In the genomic region with DNA sequence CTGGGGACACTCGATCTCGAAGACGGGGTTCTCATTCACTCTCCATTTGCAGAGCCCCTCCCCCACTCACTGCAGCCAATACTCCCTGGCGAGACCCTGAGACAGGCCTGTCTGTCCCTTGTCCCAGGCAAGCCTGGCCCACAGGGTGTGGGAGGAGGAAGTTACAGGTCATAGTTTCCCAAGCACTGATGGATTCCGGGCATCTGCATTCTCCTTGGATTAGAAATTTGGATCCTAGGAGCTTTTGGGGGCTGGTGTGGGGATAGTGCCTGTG, we compare ENCODE assay signal across 28 cellular contexts. TPM values are rescaled to one million over a fixed set of nuclear protein-coding genes. Genes with fewer than 3 reads are reported as not detected.
"Had no signal": no experiment of that assay in that cellular context is flagged by ENCODE, and none has a peak within 500 bp of the region (broad histone marks: within the 10 kb centered on the region; RNA-seq: fewer than 3 reads in every experiment).

No MANE protein-coding gene starts in this region.

- DNase-seq: activated B cell treated with CpG ODN at 0.5 μM for 24 hours; activated CD4-positive, alpha-beta memory T cell treated with anti-CD3 and anti-CD28 coated beads, Interleukin-2, amount 10 ng/mL, durations not matched to agents 7 days and 5 days; activated CD4-positive, alpha-beta T cell treated with anti-CD3 and anti-CD28 coated beads for 36 hours; activated CD4-positive, alpha-beta T cell treated with anti-CD3 and anti-CD28 coated beads, Interleukin-2, amount 50 U/mL, for 1 hour; activated gamma-delta T cell; activated naive CD4-positive, alpha-beta T cell treated with anti-CD3 and anti-CD28 coated beads, Interleukin-2, amount 50 U/mL, for 16 hours; activated T-cell treated with anti-CD3 and anti-CD28 coated beads for 4 hours; amniotic stem cell; Karpas-422; MM.1S; NCI-H1105; NCI-H1436; NCI-H1694 treated with DMSO at 0.1 percent for 48 hours; NCI-H2029 treated with DMSO at 0.1 percent for 48 hours; NCI-H345; NCI-H510A; NCI-H526 treated with DMSO at 0.1 percent for 48 hours; NCI-H82; T-helper 2 cell; T1000 had no signal

- H3K4me3 Mint-ChIP-seq: activated B cell treated with CpG ODN at 0.5 μM for 24 hours; activated CD4-positive, alpha-beta memory T cell treated with anti-CD3 and anti-CD28 coated beads, Interleukin-2, amount 10 ng/mL, durations not matched to agents 7 days and 5 days; activated CD4-positive, alpha-beta T cell treated with anti-CD3 and anti-CD28 coated beads for 36 hours; activated T-helper 17 cell treated with anti-CD3 and anti-CD28 coated beads, Interleukin-2, amount 50 U/mL, for 72 hours; T-cell had no signal

- H3K27me3 Mint-ChIP-seq: activated CD4-positive, alpha-beta memory T cell treated with anti-CD3 and anti-CD28 coated beads, Interleukin-2, amount 10 ng/mL, durations not matched to agents 7 days and 5 days; activated CD4-positive, alpha-beta T cell treated with anti-CD3 and anti-CD28 coated beads for 36 hours had no signal

- H3K27ac Mint-ChIP-seq: activated B cell treated with CpG ODN at 0.5 μM for 24 hours; activated CD4-positive, alpha-beta memory T cell treated with anti-CD3 and anti-CD28 coated beads, Interleukin-2, amount 10 ng/mL, durations not matched to agents 7 days and 5 days; activated CD4-positive, alpha-beta T cell treated with anti-CD3 and anti-CD28 coated beads for 36 hours; activated T-helper 17 cell treated with anti-CD3 and anti-CD28 coated beads, Interleukin-2, amount 50 U/mL, for 72 hours; T-cell had no signal

- H3K4me1 Mint-ChIP-seq: activated B cell treated with CpG ODN at 0.5 μM for 24 hours; activated CD4-positive, alpha-beta memory T cell treated with anti-CD3 and anti-CD28 coated beads, Interleukin-2, amount 10 ng/mL, durations not matched to agents 7 days and 5 days; activated CD4-positive, alpha-beta T cell treated with anti-CD3 and anti-CD28 coated beads for 36 hours; T-cell had no signal

- ATAC-seq: activated CD4-positive, alpha-beta T cell treated with anti-CD3 and anti-CD28 coated beads for 36 hours; activated T-helper 17 cell treated with anti-CD3 and anti-CD28 coated beads, Interleukin-2, amount 50 U/mL, for 72 hours; body of pancreas; K562; T-cell had no signal

- H3K9me3 Mint-ChIP-seq: activated B cell treated with CpG ODN at 0.5 μM for 24 hours; activated CD4-positive, alpha-beta memory T cell treated with anti-CD3 and anti-CD28 coated beads, Interleukin-2, amount 10 ng/mL, durations not matched to agents 7 days and 5 days; activated T-helper 17 cell treated with anti-CD3 and anti-CD28 coated beads, Interleukin-2, amount 50 U/mL, for 72 hours; T-cell had no signal

- H3K36me3 Mint-ChIP-seq: T-cell had no signal

RNA-seq across cellular contexts. Expression of gene WNT3A, which starts 11.3 kb away (rescaled TPM):
- total RNA-seq: activated B cell treated with CpG ODN at 0.5 μM for 24 hours; activated CD4-positive, alpha-beta memory T cell treated with anti-CD3 and anti-CD28 coated beads, Interleukin-2, amount 10 ng/mL, durations not matched to agents 7 days and 5 days; activated CD4-positive, alpha-beta T cell treated with anti-CD3 and anti-CD28 coated beads for 36 hours; activated CD8-positive, alpha-beta memory T cell treated with anti-CD3 and anti-CD28 coated beads for 36 hours; activated T-helper 17 cell treated with anti-CD3 and anti-CD28 coated beads, Interleukin-2, amount 50 U/mL, for 72 hours; ascending aorta; body of pancreas; K562; OCI-LY7; RPMI7951 had no signal
